ENCODE assay signal across 8 cellular contexts in genomic region chrX:101348452-101349222, GRCh38. TPM values are rescaled to one million over a fixed set of nuclear protein-coding genes. Genes with fewer than 3 reads are reported as not detected.
DNase-seq lines count a peak whose midpoint lies in the region; TF ChIP-seq lines count a peak whose summit lies in the region.

TSS of gene TIMM8A (minus strand) at chrX:101348742. CDS start at chrX:101348664, 78 bp downstream.

- H3K14ac ChIP-seq in H9 (ENCODE audit: insufficient read depth, low read length) = peak within 1 kb of the TSS; percentile 77; the same call in 1 of the 2 replicates

- no peak within 1 kb of the TSS for H4K8ac ChIP-seq in H9 (replicated peaks; ENCODE audit: insufficient read length, low read depth, low read length)

- H3K4me3 ChIP-seq in SJCRH30 (peak within 1 kb of the TSS; percentile 80), neutrophil (ENCODE audit: low read depth in 1 of 2, low read length in 1 of 2) (peak within 1 kb of the TSS; percentile 75 to 80)

- DNase-seq in G401 (ENCODE audit: low spot score) (peak; percentile 75), H9 (peak; percentile 77), M059J (ENCODE audit: low read depth) (peak; percentile 83), SJCRH30 (peak; percentile 69 to 77), foreskin melanocyte (peak; percentile 69), superior temporal gyrus (ENCODE audit: extremely low spot score) (peak; percentile 66)
- DNase-seq in activated gamma-delta T cell treated with anti-CD3 and anti-CD28 coated beads, Interleukin-2, amount 50 U/mL, for 16 hours (ENCODE audit: low read depth) = peak; percentile 62

- H3K9ac ChIP-seq in H9 (ENCODE audit: extremely low read depth, insufficient read length, low read length) = peak within 1 kb of the TSS; percentile 87

- H3K4me1 Mint-ChIP-seq in H9 = peaks cover 5 to 11% of the 10 kb centered on the region in 2 experiments; a peak in 3 of 4 replicates

- H4K91ac ChIP-seq in H9 (ENCODE audit: insufficient read length, low read depth, low read length) = no peak within 1 kb of the TSS

- H3K79me1 ChIP-seq in H9 (ENCODE audit: insufficient read depth, low read depth, low read length, poor library complexity, severe bottlenecking) = no peaks in the 10 kb centered on the region

- H4K5ac ChIP-seq in H9 (ENCODE audit: insufficient read length, low read depth, low read length) = no peak within 1 kb of the TSS

- H2AK5ac ChIP-seq in H9 (ENCODE audit: insufficient read length, low read length) = no peak within 1 kb of the TSS

- peak within 1 kb of the TSS; percentile 91 for H3K4me2 ChIP-seq in H9 (ENCODE audit: insufficient read depth, insufficient read length, low read length)

- no peak within 1 kb of the TSS for H2BK20ac ChIP-seq in H9 (ENCODE audit: low read depth, low read length, poor library complexity, severe bottlenecking)

- H3K27ac ChIP-seq in H9 (ENCODE audit: insufficient read length, low read depth, low read length) (peak within 1 kb of the TSS; percentile 5), SJCRH30 (peak within 1 kb of the TSS; percentile 86), neutrophil (peak within 1 kb of the TSS; percentile 88)

- no peak for TF ChIP-seq CTCF in H9 (conservative IDR thresholded peaks at IDR 0.05)
- no peak for TF ChIP-seq CTCF in neutrophil (IDR thresholded peaks at IDR 0.05)

- H3K56ac ChIP-seq in H9 (ENCODE audit: insufficient read length, low read depth, low read length) = no peak within 1 kb of the TSS

- H3K9me3 ChIP-seq in H9 (ENCODE audit: control insufficient read depth, low read depth, low read length) = peaks cover 22% of the 10 kb centered on the region
- H3K9me3 ChIP-seq in SJCRH30 (replicated peaks) = no peaks in the 10 kb centered on the region
- no peaks in the 10 kb centered on the region for H3K9me3 ChIP-seq in neutrophil

- WGBS in H9 (ENCODE audit: extremely low coverage, insufficient read length, low lambda C conversion rate) = no CpG with 5 or more reads among the region's 55 CpGs

- no peaks in the 10 kb centered on the region for H3K27me3 ChIP-seq in H9 (ENCODE audit: insufficient read depth, low read length)
- no peaks in the 10 kb centered on the region for H3K27me3 ChIP-seq in SJCRH30
- H3K27me3 ChIP-seq in neutrophil = no peaks in the 10 kb centered on the region

- H3K36me3 ChIP-seq in SJCRH30 = peaks cover 11% of the 10 kb centered on the region; the same call in 1 of the 2 replicates
- peaks cover 34% of the 10 kb centered on the region for H3K36me3 ChIP-seq in neutrophil

- H3K4ac ChIP-seq in H9 (ENCODE audit: low read depth, low read length) = no peak within 1 kb of the TSS

- H3K36me3 Mint-ChIP-seq in H9 (ENCODE audit: insufficient read depth in 1 of 3, low read depth in 3 of 3) = peaks cover 13 to 33% (median 15%) of the 10 kb centered on the region in 3 experiments

- H3K23me2 ChIP-seq in H9 (ENCODE audit: insufficient read length, low read depth, low read length, poor library complexity, severe bottlenecking) = peaks cover 3% of the 10 kb centered on the region

- peak within 1 kb of the TSS; percentile 89 to 93 for H3K4me3 Mint-ChIP-seq in H9

- H2BK15ac ChIP-seq in H9 (ENCODE audit: low read depth, low read length) = no peak within 1 kb of the TSS

- H3K79me2 ChIP-seq in H9 (ENCODE audit: insufficient read depth, low read length) = peaks cover 10% of the 10 kb centered on the region; the same call in 1 of the 2 replicates

- no peak within 1 kb of the TSS for H2AFZ ChIP-seq in H9 (ENCODE audit: low read length)

- H3K9me3 Mint-ChIP-seq in H9 = peaks cover 59 to 63% of the 10 kb centered on the region in 2 experiments

- H3T11ph ChIP-seq in H9 (ENCODE audit: low read length) = no peak within 1 kb of the TSS

- H3K23ac ChIP-seq in H9 (ENCODE audit: insufficient read length, low read depth, low read length) = no peak within 1 kb of the TSS

- no peak within 1 kb of the TSS for H2BK5ac ChIP-seq in H9 (ENCODE audit: insufficient read length, low read length)

- H3K27me3 Mint-ChIP-seq in H9 (ENCODE audit: low read depth) = 0 out of 2 replicates have a peak, but pooled peaks cover 1% of the 10 kb centered on the region

- in situ Hi-C loops in G401 (cut with HindIII; ENCODE audit: low sequenced_read_pairs) = no loop called here

- no peak within 1 kb of the TSS for H2BK12ac ChIP-seq in H9 (ENCODE audit: insufficient read length, low read depth, low read length)

- peak within 1 kb of the TSS; percentile 78 to 95 (median 91); a peak in 6 of 7 replicates for H3K27ac Mint-ChIP-seq in H9

- H4K20me1 ChIP-seq in H9 (ENCODE audit: control insufficient read depth, insufficient read depth, insufficient read length) = no peaks in the 10 kb centered on the region

- H3K18ac ChIP-seq in H9 (ENCODE audit: insufficient read length, low read depth, low read length) = peak within 1 kb of the TSS; percentile 95

- H2BK120ac ChIP-seq in H9 (ENCODE audit: low read depth, low read length, poor library complexity, severe bottlenecking) = no peak within 1 kb of the TSS

- H3K4me1 ChIP-seq in H9 (ENCODE audit: insufficient read depth, low read length) (no peaks in the 10 kb centered on the region), SJCRH30 (0 out of 2 replicates have a peak, but pooled peaks cover 6% of the 10 kb centered on the region), neutrophil (ENCODE audit: control insufficient read depth in 1 of 2, insufficient read depth in 1 of 2, low read depth in 1 of 2, low read length in 1 of 2) (peaks cover 9 to 14% of the 10 kb centered on the region in 2 experiments)

RNA-seq across cellular contexts. Expression of gene TIMM8A, which starts in this region (rescaled TPM):
- 9.2 and 17.0 TPM in 2 replicates for total RNA-seq in G401 (2014; rRNA removed; shearing (Covaris generic))
- total RNA-seq in H9 (2021) = 38.9 and 40.2 TPM in 2 replicates
- 9.4 and 9.6 TPM in 2 replicates for total RNA-seq in M059J (2014; rRNA removed; shearing (Covaris generic))
- 20.5 and 21.0 TPM in 2 replicates for total RNA-seq in SJCRH30 (2014; rRNA removed; shearing (Covaris generic))

Comparison
In these comparisons a context has a peak if more than half of its experiments do, and no peak if none do; other contexts are left out.
1. Peak in every context shown above with its lines: DNase-seq, H3K4me3 ChIP-seq and H3K27ac ChIP-seq.
2. H3K27ac ChIP-seq: peak in every context shown above with its lines; median percentile 88 in neutrophil; 86 in SJCRH30; 5 in H9.